16 cellular contexts compared by ENCODE assay signal in genomic region chr7:157874208-157874816, GRCh38.
DNase-seq lines count a peak whose midpoint lies in the region; ATAC-seq and TF ChIP-seq lines count a peak whose summit lies in the region.
"Had no signal": no experiment of that assay in that cellular context is flagged by ENCODE, and none has a peak within 500 bp of the region (broad histone marks: within the 10 kb centered on the region; RNA-seq: fewer than 3 reads in every experiment).

No MANE protein-coding gene starts in this region.

- H3K27ac Mint-ChIP-seq in T-helper 17 cell: peak overlapping the region; percentile 65
- peak overlapping the region; percentile 50 for H3K27ac Mint-ChIP-seq in endothelial cell (ENCODE audit: unreplicated experiment)
- H3K27ac Mint-ChIP-seq in type B pancreatic cell: peak overlapping the region; percentile 1

- DNase-seq in Right ventricle myocardium superior (peak; percentile 20), left ventricle myocardium superior (no peak), T-helper 17 cell (no peak), endothelial cell (ENCODE audit: low spot score) (no peak), type B pancreatic cell (ENCODE audit: extremely low spot score, unreplicated experiment) (no peak), cortex of kidney (lab: John Stamatoyannopoulos, UW) (no peak), NOMO-1 (lab: John Stamatoyannopoulos, UW; ENCODE audit: unreplicated experiment in 2 of 2) (no peak)
- DNase-seq: COR-L47, DMS79 treated with DMSO at 0.1 percent for 48 hours, hypothalamus, islet precursor cell, NCI-H1694, NCI-H2171 treated with DMSO at 0.1 percent for 48 hours, NCI-H526 treated with DMSO at 0.1 percent for 48 hours had no signal

- H3K36me3 Mint-ChIP-seq in T-helper 17 cell (ENCODE audit: low read depth) (no peaks in the 10 kb centered on the region), endothelial cell (ENCODE audit: low read depth, unreplicated experiment) (peaks cover 12% of the 10 kb centered on the region), type B pancreatic cell (no peaks in the 10 kb centered on the region)

- peak overlapping the region; percentile 79 for H3K4me3 Mint-ChIP-seq in T-helper 17 cell
- H3K4me3 Mint-ChIP-seq in endothelial cell (ENCODE audit: unreplicated experiment): peak overlapping the region; percentile 44
- no peak overlapping the region for H3K4me3 Mint-ChIP-seq in type B pancreatic cell

- H3K9me3 ChIP-seq in T-helper 17 cell (ENCODE audit: control insufficient read depth, low read length, poor library complexity, severe bottlenecking): no peaks in the 10 kb centered on the region

- no peak for TF ChIP-seq CTCF in endothelial cell (IDR thresholded peaks at IDR 0.05; ENCODE audit: unreplicated experiment)
- no peak for TF ChIP-seq CTCF in type B pancreatic cell (conservative IDR thresholded peaks at IDR 0.05)

- H3K27me3 Mint-ChIP-seq in T-helper 17 cell (no peaks in the 10 kb centered on the region), endothelial cell (ENCODE audit: unreplicated experiment) (peaks cover 18% of the 10 kb centered on the region), type B pancreatic cell (no peaks in the 10 kb centered on the region)

- peaks cover 18% of the 10 kb centered on the region for H3K4me1 Mint-ChIP-seq in T-helper 17 cell
- H3K4me1 Mint-ChIP-seq in endothelial cell (ENCODE audit: unreplicated experiment): no peaks in the 10 kb centered on the region
- peaks cover 3% of the 10 kb centered on the region for H3K4me1 Mint-ChIP-seq in type B pancreatic cell (ENCODE audit: unreplicated experiment)

- intact Hi-C loops in Right ventricle myocardium superior (cut with DNase I): no loop called here
- intact Hi-C loops in left ventricle myocardium superior (cut with micrococcal nuclease): no loop called here

- no peak for ATAC-seq in Right ventricle myocardium superior (ENCODE audit: poor library complexity)
- no peak for ATAC-seq in left ventricle myocardium superior
- ATAC-seq in T-helper 17 cell: no peak
- no peak for ATAC-seq in HG02884 (IDR thresholded peaks at IDR 0.05; ENCODE audit: unreplicated experiment)
- ATAC-seq: gastroesophageal sphincter had no signal

- H3K9me3 Mint-ChIP-seq in endothelial cell (ENCODE audit: unreplicated experiment): peaks cover 41% of the 10 kb centered on the region
- H3K9me3 Mint-ChIP-seq in type B pancreatic cell: no peaks in the 10 kb centered on the region

Comparison
In these comparisons a context has a peak if more than half of its experiments do, and no peak if none do; other contexts are left out.
1. H3K27ac Mint-ChIP-seq: peak in every context shown above with its lines; median percentile 65 in T-helper 17 cell; 50 in endothelial cell; 1 in type B pancreatic cell.